10 cellular contexts compared by ENCODE assay signal in the genomic region with DNA sequence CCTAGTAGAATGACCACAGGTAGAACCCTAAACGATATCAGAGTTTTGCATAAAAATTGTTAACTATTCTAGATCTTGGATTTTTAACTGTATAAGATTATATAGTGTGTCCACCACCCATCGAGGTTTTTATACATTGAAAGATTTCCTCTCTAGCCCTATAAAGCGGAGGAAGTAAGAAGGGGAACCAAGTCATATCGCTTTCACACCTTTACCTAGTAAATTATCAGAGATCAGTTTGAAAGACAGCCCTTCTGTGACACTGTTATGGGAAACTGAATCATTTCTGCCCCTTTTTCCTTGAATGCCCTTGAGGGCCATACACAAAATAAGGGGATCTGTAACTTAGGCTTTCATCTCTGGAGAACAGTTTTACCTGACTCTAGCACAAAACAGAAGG. TPM values are rescaled to one million over a fixed set of nuclear protein-coding genes. Genes with fewer than 3 reads are reported as not detected.
"Had no signal": no experiment of that assay in that cellular context is flagged by ENCODE, and none has a peak within 500 bp of the region (broad histone marks: within the 10 kb centered on the region; RNA-seq: fewer than 3 reads in every experiment).

No MANE protein-coding gene starts in this region.

- H3K4me2 ChIP-seq: GM23338 had no signal

- ATAC-seq: GM23338, HCT116 had no signal

- DNase-seq: GM23248, GOT3, H7, H9, HCEC 1CT, HFFc6 had no signal

- H2AFZ ChIP-seq: GM23248, GM23338 had no signal

- H3K4me3 ChIP-seq: GM23248, GM23338, HAP-1 had no signal

- H3K36me3 ChIP-seq: HAP-1 had no signal

- FAIRE-seq: H1 had no signal

- H3K9ac ChIP-seq: GM23248 had no signal

- H3K9me3 ChIP-seq: HAP-1 had no signal

- H3K27ac ChIP-seq: GM23248 had no signal

RNA-seq across cellular contexts. Expression of gene GPR37, which starts 8.3 kb away (rescaled TPM):
- total RNA-seq: GM23248, HFFc6 had no signal
- polyA plus RNA-seq: GM23248 had no signal
